In genomic region chr19:43763473-43763939, GRCh38 we compare ENCODE assay signal across 10 cellular contexts. TPM values are rescaled to one million over a fixed set of nuclear protein-coding genes. Genes with fewer than 3 reads are reported as not detected.
DNase-seq lines count a peak whose midpoint lies in the region; ATAC-seq, FAIRE-seq and TF ChIP-seq lines count a peak whose summit lies in the region.
"Had no signal": no experiment of that assay in that cellular context is flagged by ENCODE, and none has a peak within 500 bp of the region (broad histone marks: within the 10 kb centered on the region; RNA-seq: fewer than 3 reads in every experiment).

No MANE protein-coding gene starts in this region.

- ATAC-seq in activated T-helper 17 cell treated with anti-CD3 and anti-CD28 coated beads, Interleukin-2, amount 50 U/mL, for 72 hours (replicated peaks): peak; percentile 25
- peak; percentile 23 for ATAC-seq in lung (ENCODE audit: insufficient read depth, low FRiP score)
- no peak for ATAC-seq in GM21360 (IDR thresholded peaks at IDR 0.05; ENCODE audit: unreplicated experiment)

- WGBS in lung, 2 donors: 54 to 60% methylated on average over 3 of the region's 3 CpGs

- H3K27me3 Mint-ChIP-seq in activated T-helper 17 cell treated with anti-CD3 and anti-CD28 coated beads, Interleukin-2, amount 50 U/mL, for 72 hours: no peaks in the 10 kb centered on the region

- H3K36me3 ChIP-seq in lung (ENCODE audit: control insufficient read depth in 2 of 2, insufficient read depth in 2 of 2, low read length in 2 of 2): no peaks in the 10 kb centered on the region
- no peaks in the 10 kb centered on the region for H3K36me3 ChIP-seq in kidney (ENCODE audit: control insufficient read depth in 1 of 2, insufficient read depth in 2 of 2, low read length in 2 of 2)

- TF ChIP-seq CTCF in AG10803 (conservative IDR thresholded peaks at IDR 0.05; ENCODE audit: low read length) (no peak), lung (IDR thresholded peaks at IDR 0.05; ENCODE audit: control extremely low read depth, extremely low read depth) (no peak), kidney (IDR thresholded peaks at IDR 0.05; ENCODE audit: borderline replicate concordance, extremely low read depth, insufficient read depth) (no peak)

- H3K9me3 Mint-ChIP-seq in activated T-helper 17 cell treated with anti-CD3 and anti-CD28 coated beads, Interleukin-2, amount 50 U/mL, for 72 hours: no peaks in the 10 kb centered on the region

- intact Hi-C loops in kidney (cut with DNase I): no loop called here

- TF ChIP-seq POLR2A in GM19193 (IDR thresholded peaks at IDR 0.05; ENCODE audit: extremely low read depth, insufficient read depth, insufficient read length): peak; percentile 49

- H3K4me1 Mint-ChIP-seq in activated T-helper 17 cell treated with anti-CD3 and anti-CD28 coated beads, Interleukin-2, amount 50 U/mL, for 72 hours: peaks cover 71% of the 10 kb centered on the region

- peak overlapping the region; percentile 99 for H3K27ac Mint-ChIP-seq in activated T-helper 17 cell treated with anti-CD3 and anti-CD28 coated beads, Interleukin-2, amount 50 U/mL, for 72 hours

- H3K4me3 ChIP-seq in AG10803 (ENCODE audit: low read length) (no peak overlapping the region), lung (no peak overlapping the region), kidney (ENCODE audit: low read length in 2 of 2) (no peak overlapping the region)
- H3K4me3 ChIP-seq: hepatocyte had no signal

- DNase-seq in AG10803 (ENCODE audit: low read depth) (peak; percentile 30), lung (ENCODE audit: low spot score) (no peak), activated gamma-delta T cell treated with Interleukin-2 at 50 U/mL for 16 hours (no peak), kidney (no peak), UCSD-AML1 (lab: John Stamatoyannopoulos, UW; ENCODE audit: unreplicated experiment) (no peak)

- no peaks in the 10 kb centered on the region for H3K27me3 ChIP-seq in lung (ENCODE audit: control insufficient read depth, insufficient read depth)
- H3K27me3 ChIP-seq: hepatocyte had no signal

- H3K27ac ChIP-seq in lung (ENCODE audit: low read depth in 1 of 2, low read length in 1 of 2) (no peak overlapping the region), kidney (ENCODE audit: low read depth in 2 of 2, low read length in 2 of 2) (no peak overlapping the region)
- H3K27ac ChIP-seq: hepatocyte, parathyroid adenoma had no signal

- H3K36me3 Mint-ChIP-seq in activated T-helper 17 cell treated with anti-CD3 and anti-CD28 coated beads, Interleukin-2, amount 50 U/mL, for 72 hours (ENCODE audit: low read depth): peaks cover 63% of the 10 kb centered on the region

- H3K4me1 ChIP-seq in lung (ENCODE audit: control insufficient read depth in 2 of 2, insufficient read depth in 2 of 2, low read length in 2 of 2) (peaks cover 0 to 4% of the 10 kb centered on the region in 2 donors), kidney (ENCODE audit: control insufficient read depth in 1 of 2, insufficient read depth in 1 of 2, low read depth in 1 of 2, low read length in 2 of 2) (no peaks in the 10 kb centered on the region)
- H3K4me1 ChIP-seq: parathyroid adenoma had no signal

- no peak for FAIRE-seq in kidney (lab: Jason Lieb, UNC)

- peak overlapping the region; percentile 83 for H3K4me3 Mint-ChIP-seq in activated T-helper 17 cell treated with anti-CD3 and anti-CD28 coated beads, Interleukin-2, amount 50 U/mL, for 72 hours

- H3K9ac ChIP-seq in kidney (ENCODE audit: low read length in 2 of 2): no peak overlapping the region
- H3K9ac ChIP-seq: parathyroid adenoma had no signal

- H3K9me3 ChIP-seq in lung (ENCODE audit: control insufficient read depth in 2 of 2, insufficient read depth in 1 of 2, low read length in 1 of 2): no peaks in the 10 kb centered on the region
- H3K9me3 ChIP-seq in kidney (ENCODE audit: control insufficient read depth in 1 of 2, low read length in 2 of 2): no peaks in the 10 kb centered on the region

RNA-seq across cellular contexts. Expression of gene SMG9, which starts 8.7 kb away (rescaled TPM):
- total RNA-seq in activated T-helper 17 cell treated with anti-CD3 and anti-CD28 coated beads, Interleukin-2, amount 50 U/mL, for 72 hours: 100 to 1,000 TPM in 1 of 2 donors, 10 to 100 TPM in 1; 70.4 to 109 TPM
- total RNA-seq in lung (10 to 100 TPM; 23.5 to 55.9 TPM), kidney (34.6 TPM)
- polyA plus RNA-seq in lung (10 to 100 TPM; 29.0 to 30.2 TPM), kidney (ENCODE audit: insufficient read depth, low read depth, low replicate concordance) (25.1 TPM)

RNA-seq across cellular contexts. Expression of gene KCNN4, which starts 17.3 kb away (rescaled TPM):
- 100 to 1,000 TPM; 116 to 385 TPM for total RNA-seq in activated T-helper 17 cell treated with anti-CD3 and anti-CD28 coated beads, Interleukin-2, amount 50 U/mL, for 72 hours
- total RNA-seq in lung: 10 to 100 TPM in 1 of 2 donors, 1 to 10 TPM in 1; 2.4 to 13.5 TPM
- polyA plus RNA-seq in lung: 10 to 100 TPM; 11.9 to 31.7 TPM
- 6.1 TPM for total RNA-seq in kidney
- 0.80 TPM for polyA plus RNA-seq in kidney (ENCODE audit: insufficient read depth, low read depth, low replicate concordance)

RNA-seq across cellular contexts. Expression of gene LYPD5, which starts 38.7 kb away (rescaled TPM):
- total RNA-seq in activated T-helper 17 cell treated with anti-CD3 and anti-CD28 coated beads, Interleukin-2, amount 50 U/mL, for 72 hours: 1 to 10 TPM in 1 of 2 donors, under 1 TPM in 1; 0.73 to 6.6 TPM
- total RNA-seq in lung: 1 to 10 TPM in 1 of 2 donors, under 1 TPM in 1; 0.51 to 8.1 TPM
- polyA plus RNA-seq in lung: 1 to 10 TPM; 2.4 to 3.3 TPM
- total RNA-seq in kidney: 4.2 TPM
- 1.8 TPM for polyA plus RNA-seq in kidney (ENCODE audit: insufficient read depth, low read depth, low replicate concordance)

RNA-seq across cellular contexts. Expression of gene IRGC, which starts 47.6 kb away (rescaled TPM):
- total RNA-seq in activated T-helper 17 cell treated with anti-CD3 and anti-CD28 coated beads, Interleukin-2, amount 50 U/mL, for 72 hours: not detected
- total RNA-seq in lung (not detected), kidney (not detected)
- polyA plus RNA-seq in lung (not detected), kidney (ENCODE audit: insufficient read depth, low read depth, low replicate concordance) (not detected)
- total RNA-seq: hepatocyte had no signal
- polyA plus RNA-seq: hepatocyte had no signal

Comparison
In these comparisons a context has a peak if more than half of its experiments do, and no peak if none do; other contexts are left out.
1. RNA of gene KCNN4, which starts 17.3 kb away (total RNA-seq): 116 to 385 TPM in activated T-helper 17 cell treated with anti-CD3 and anti-CD28 coated beads, Interleukin-2, amount 50 U/mL, for 72 hours; 2.4 to 13.5 TPM in lung and 6.1 TPM in kidney (single experiment); every median in the first group is over 4 times any median in the second.